31 cellular contexts compared by ENCODE assay signal in genomic region chr4:94298725-94299252, GRCh38. TPM values are rescaled to one million over a fixed set of nuclear protein-coding genes. Genes with fewer than 3 reads are reported as not detected.
A peak's percentile ranks its signal among the peaks of the same experiment; 100 is the strongest.
DNase-seq lines count a peak whose midpoint lies in the region; ATAC-seq and TF ChIP-seq lines count a peak whose summit lies in the region.
"Had no signal": no experiment of that assay in that cellular context is flagged by ENCODE, and none has a peak within 500 bp of the region (broad histone marks: within the 10 kb centered on the region; RNA-seq: fewer than 3 reads in every experiment).

No MANE protein-coding gene starts in this region.

- H3K9me3 ChIP-seq in Caco-2 (no peaks in the 10 kb centered on the region), mammary epithelial cell (replicated peaks; ENCODE audit: insufficient read depth, low read length) (no peaks in the 10 kb centered on the region)
- H3K9me3 ChIP-seq: BE2C, left ventricle myocardium inferior, SJCRH30, transverse colon had no signal

- peak overlapping the region; percentile 14 for H3K27ac Mint-ChIP-seq in Caco-2 (ENCODE audit: unreplicated experiment)
- H3K27ac Mint-ChIP-seq: activated B cell treated with CpG ODN at 0.5 μM for 24 hours; activated CD4-positive, alpha-beta T cell treated with anti-CD3 and anti-CD28 coated beads, Interleukin-2, amount 10 ng/mL, durations not matched to agents 7 days and 5 days; activated naive CD8-positive, alpha-beta T cell treated with anti-CD3 and anti-CD28 coated beads for 36 hours; activated T-cell treated with anti-CD3 and anti-CD28 coated beads, Interleukin-2, amount 50 U/mL, for 24 hours; CD8-positive, alpha-beta T cell; immature natural killer cell had no signal

- no peak overlapping the region for H3K4me3 Mint-ChIP-seq in Caco-2 (ENCODE audit: unreplicated experiment)
- H3K4me3 Mint-ChIP-seq: activated B cell treated with CpG ODN at 0.5 μM for 24 hours; activated CD4-positive, alpha-beta T cell treated with anti-CD3 and anti-CD28 coated beads, Interleukin-2, amount 10 ng/mL, durations not matched to agents 7 days and 5 days; activated naive CD8-positive, alpha-beta T cell treated with anti-CD3 and anti-CD28 coated beads for 36 hours; activated T-cell treated with anti-CD3 and anti-CD28 coated beads, Interleukin-2, amount 50 U/mL, for 24 hours; CD8-positive, alpha-beta T cell; immature natural killer cell had no signal

- intact Hi-C loops in Caco-2 (cut with micrococcal nuclease; ENCODE audit: unreplicated experiment), result no loop called here
- intact Hi-C loops in mammary epithelial cell (cut with micrococcal nuclease), result no loop called here

- H3K27me3 Mint-ChIP-seq in Caco-2 (ENCODE audit: insufficient read depth, unreplicated experiment), result no peaks in the 10 kb centered on the region
- H3K27me3 Mint-ChIP-seq: activated B cell treated with CpG ODN at 0.5 μM for 24 hours; activated CD4-positive, alpha-beta T cell treated with anti-CD3 and anti-CD28 coated beads, Interleukin-2, amount 10 ng/mL, durations not matched to agents 7 days and 5 days; activated naive CD8-positive, alpha-beta T cell treated with anti-CD3 and anti-CD28 coated beads for 36 hours; activated T-cell treated with anti-CD3 and anti-CD28 coated beads, Interleukin-2, amount 50 U/mL, for 24 hours; progenitor cell of endocrine pancreas had no signal

- no peak overlapping the region for H3K4me3 ChIP-seq in Caco-2 (ENCODE audit: low read depth, low read length)
- no peak overlapping the region for H3K4me3 ChIP-seq in LNCaP clone FGC (ENCODE audit: low read depth, low read length)
- H3K4me3 ChIP-seq in mammary epithelial cell (replicated peaks in 1 of 3; ENCODE audit: insufficient read depth in 1 of 3, low read depth in 2 of 3, low read length in 3 of 3), result no peak overlapping the region
- H3K4me3 ChIP-seq: left ventricle myocardium inferior, SJCRH30, transverse colon had no signal

- peaks cover 27% of the 10 kb centered on the region for H3K4me1 Mint-ChIP-seq in Caco-2 (ENCODE audit: low read depth, unreplicated experiment)
- H3K4me1 Mint-ChIP-seq: activated B cell treated with CpG ODN at 0.5 μM for 24 hours; activated CD4-positive, alpha-beta T cell treated with anti-CD3 and anti-CD28 coated beads, Interleukin-2, amount 10 ng/mL, durations not matched to agents 7 days and 5 days; activated naive CD8-positive, alpha-beta T cell treated with anti-CD3 and anti-CD28 coated beads for 36 hours; immature natural killer cell had no signal

- POLR2A ChIA-PET in Caco-2 (lab: Charles Lee), result no interaction called here

- no peak for TF ChIP-seq CTCF in Caco-2 (IDR thresholded peaks at IDR 0.05; ENCODE audit: insufficient read depth in 1 of 2, low read depth in 1 of 2, low read length in 1 of 2, severe bottlenecking in 1 of 2, unreplicated experiment in 1 of 2)
- TF ChIP-seq CTCF in LNCaP clone FGC (IDR thresholded peaks at IDR 0.05; ENCODE audit: control insufficient read depth, extremely low read depth, insufficient read depth), result no peak
- no peak for TF ChIP-seq CTCF in mammary epithelial cell (conservative IDR thresholded peaks at IDR 0.05 in 1 of 2, IDR thresholded peaks at IDR 0.05 in 1 of 2; ENCODE audit: extremely low read depth in 1 of 2, insufficient read depth in 1 of 2, low read depth in 1 of 2, low read length in 2 of 2)

- H3K9ac ChIP-seq in mammary epithelial cell (ENCODE audit: insufficient read depth, low read length), result no peak overlapping the region

- H3K79me2 ChIP-seq in mammary epithelial cell (ENCODE audit: insufficient read depth, low read length), result no peaks in the 10 kb centered on the region

- H3K36me3 Mint-ChIP-seq in Caco-2 (ENCODE audit: insufficient read depth, unreplicated experiment), result peaks cover 4% of the 10 kb centered on the region
- H3K36me3 Mint-ChIP-seq: activated naive CD8-positive, alpha-beta T cell treated with anti-CD3 and anti-CD28 coated beads for 36 hours; CD8-positive, alpha-beta T cell; immature natural killer cell had no signal

- ATAC-seq in left lobe of liver, result peak; percentile 96
- ATAC-seq in HG02885 (IDR thresholded peaks at IDR 0.05; ENCODE audit: poor library complexity, unreplicated experiment), result no peak
- no peak for ATAC-seq in GM18909 (IDR thresholded peaks at IDR 0.05; ENCODE audit: poor library complexity, unreplicated experiment)
- ATAC-seq: CD8-positive, alpha-beta T cell had no signal

- in situ Hi-C loops in mammary epithelial cell (cut with MboI; ENCODE audit: low sequenced_read_pairs in 2 of 2), result no loop called here

- BruUV-seq in Caco-2 (replicated peaks; lab: Mats Ljungman, UMichigan) (no TSS peak), mammary epithelial cell (replicated peaks; lab: Mats Ljungman, UMichigan) (no TSS peak)

- H4K20me1 ChIP-seq in mammary epithelial cell (ENCODE audit: insufficient read depth, low read length), result no peaks in the 10 kb centered on the region

- H3K4me1 ChIP-seq in Caco-2 (peaks cover 19% of the 10 kb centered on the region), mammary epithelial cell (ENCODE audit: insufficient read depth, low read length) (peaks cover 6% of the 10 kb centered on the region)
- H3K4me1 ChIP-seq: left ventricle myocardium inferior, SJCRH30, transverse colon had no signal

- no peak overlapping the region for H3K4me2 ChIP-seq in mammary epithelial cell (ENCODE audit: insufficient read depth, low read depth, low read length)

- H3K27me3 ChIP-seq in Caco-2 (replicated peaks; ENCODE audit: control insufficient read depth, insufficient read depth, low read length), result no peaks in the 10 kb centered on the region
- no peaks in the 10 kb centered on the region for H3K27me3 ChIP-seq in mammary epithelial cell (ENCODE audit: insufficient read depth, low read length)
- H3K27me3 ChIP-seq: BE2C, SJCRH30, transverse colon had no signal

- dilution Hi-C loops in mammary epithelial cell (cut with HindIII; ENCODE audit: low sequenced_read_pairs), result no loop called here

- no peaks in the 10 kb centered on the region for H3K9me3 Mint-ChIP-seq in Caco-2 (ENCODE audit: unreplicated experiment)
- H3K9me3 Mint-ChIP-seq: activated B cell treated with CpG ODN at 0.5 μM for 24 hours; activated CD4-positive, alpha-beta T cell treated with anti-CD3 and anti-CD28 coated beads, Interleukin-2, amount 10 ng/mL, durations not matched to agents 7 days and 5 days; activated naive CD8-positive, alpha-beta T cell treated with anti-CD3 and anti-CD28 coated beads for 36 hours; activated T-cell treated with anti-CD3 and anti-CD28 coated beads, Interleukin-2, amount 50 U/mL, for 24 hours; CD8-positive, alpha-beta T cell; immature natural killer cell had no signal

- H3K36me3 ChIP-seq in Caco-2 (ENCODE audit: control insufficient read depth, insufficient read depth, low read length) (no peaks in the 10 kb centered on the region), mammary epithelial cell (ENCODE audit: insufficient read depth, low read length) (no peaks in the 10 kb centered on the region)
- H3K36me3 ChIP-seq: BE2C, left ventricle myocardium inferior, SJCRH30, transverse colon had no signal

- CTCF ChIA-PET in Caco-2 (lab: Charles Lee), result no interaction called here
- CTCF ChIA-PET in mammary epithelial cell (lab: Charles Lee; ENCODE audit: low non-redundant PET), result no interaction called here

- DNase-seq in Caco-2 (peak; percentile 41 to 46), LNCaP clone FGC (ENCODE audit: low read depth) (peak; percentile 53), mammary epithelial cell (peak; percentile 56), left lobe of liver (ENCODE audit: low spot score) (no peak), NCI-H2081 (lab: John Stamatoyannopoulos, UW) (no peak)
- DNase-seq in stimulated activated CD4-positive, alpha-beta T cell treated with anti-CD3 and anti-CD28 coated beads, Interleukin-2, amount 100 ng/mL, for 24 hours, result no peak
- DNase-seq: activated B cell treated with CpG ODN at 0.5 μM for 24 hours; activated CD4-positive, alpha-beta T cell treated with anti-CD3 and anti-CD28 coated beads, Interleukin-2, amount 10 ng/mL, durations not matched to agents 7 days and 5 days; activated gamma-delta T cell; activated naive CD8-positive, alpha-beta T cell treated with anti-CD3 and anti-CD28 coated beads for 36 hours; activated T-cell treated with anti-CD3 and anti-CD28 coated beads, Interleukin-2, amount 50 U/mL, for 24 hours; anterior cingulate cortex; BE2C; CD8-positive, alpha-beta T cell; DMS 273 treated with DMSO at 0.1 percent for 48 hours; immature natural killer cell; left ventricle myocardium inferior; NCI-H1092 treated with DMSO at 0.1 percent for 48 hours; NCI-H187 treated with DMSO at 0.1 percent for 48 hours; NCI-H524 treated with DMSO at 0.1 percent for 48 hours; SJCRH30; stimulated activated CD4-positive, alpha-beta T cell treated with anti-CD3 and anti-CD28 coated beads, Interleukin-4, amount 100 ng/mL, for 4 hours; T1000; transverse colon had no signal

- no peak overlapping the region for H3K27ac ChIP-seq in mammary epithelial cell (ENCODE audit: insufficient read depth, low read depth, low read length)
- H3K27ac ChIP-seq: left ventricle myocardium inferior, SJCRH30, transverse colon had no signal

- no peak overlapping the region for H2AFZ ChIP-seq in mammary epithelial cell (ENCODE audit: low read depth, low read length)

- WGBS in mammary epithelial cell (ENCODE audit: low coverage, missing lambda C conversion rate), result 66% methylated on average over 4 of the region's 4 CpGs

RNA-seq across cellular contexts. Expression of gene HPGDS, which starts 43.8 kb away (rescaled TPM):
- total RNA-seq in Caco-2 (2022), result not detected in 2 replicates
- not detected for total RNA-seq in mammary epithelial cell
- polyA plus RNA-seq in mammary epithelial cell, result not detected
- not detected for polyA minus RNA-seq in mammary epithelial cell
- total RNA-seq in left lobe of liver, result 0.10 TPM
- total RNA-seq: activated B cell treated with CpG ODN at 0.5 μM for 24 hours; activated CD8-positive, alpha-beta memory T cell treated with anti-CD3 and anti-CD28 coated beads for 36 hours; activated naive CD8-positive, alpha-beta T cell treated with anti-CD3 and anti-CD28 coated beads for 36 hours; CD8-positive, alpha-beta T cell; glomerular endothelial cell; H4; M059J; progenitor cell of endocrine pancreas; SJCRH30 had no signal

Comparison
In these comparisons a context has a peak if more than half of its experiments do, and no peak if none do; other contexts are left out.
1. DNase-seq: peak in Caco-2 (2 of 2), LNCaP clone FGC (single experiment) and mammary epithelial cell (single experiment); none in left lobe of liver (single experiment), NCI-H2081 (0 of 2) and stimulated activated CD4-positive, alpha-beta T cell treated with anti-CD3 and anti-CD28 coated beads, Interleukin-2, amount 100 ng/mL, for 24 hours (0 of 2).